In genomic region chr11:6630632-6631291, GRCh38 we compare ENCODE assay signal across 17 cellular contexts. TPM values are rescaled to one million over a fixed set of nuclear protein-coding genes. Genes with fewer than 3 reads are reported as not detected.
A peak's percentile ranks its signal among the peaks of the same experiment; 100 is the strongest.
DNase-seq lines count a peak whose midpoint lies in the region; ATAC-seq and TF ChIP-seq lines count a peak whose summit lies in the region.
"Had no signal": no experiment of that assay in that cellular context is flagged by ENCODE, and none has a peak within 500 bp of the region (broad histone marks: within the 10 kb centered on the region; RNA-seq: fewer than 3 reads in every experiment).

No MANE protein-coding gene starts in this region.

- intact Hi-C loops in Panc1 (cut with micrococcal nuclease; ENCODE audit: unreplicated experiment) = no loop called here

- POLR2A ChIA-PET in Panc1 (lab: Charles Lee) = interaction anchor here (0.6 kb wide), 1 partner anchor 241 kb away, joined by 9 read pairs; the partner anchor contains the start of gene SMPD1

- DNase-seq in DMS53 treated with DMSO at 0.1 percent for 48 hours (lab: John Stamatoyannopoulos, UW; ENCODE audit: unreplicated experiment) = peak; percentile 25
- no peak for DNase-seq in Panc1 (ENCODE audit: low read depth, low spot score)
- no peak for DNase-seq in hepatocyte (ENCODE audit: low spot score)
- DNase-seq in neuronal stem cell (ENCODE audit: low spot score) = no peak
- DNase-seq in activated T-cell treated with anti-CD3 and anti-CD28 coated beads, Interleukin-2, amount 50 U/mL, for 24 hours = no peak
- DNase-seq in stimulated activated CD8-positive, alpha-beta memory T cell treated with anti-CD3 and anti-CD28 coated beads, Interleukin-4, amount 100 ng/mL, for 48 hours = no peak
- no peak for DNase-seq in NCI-H526 (lab: John Stamatoyannopoulos, UW)
- DNase-seq: activated CD4-positive, alpha-beta T cell treated with anti-CD3 and anti-CD28 coated beads, Interleukin-2, amount 50 U/mL, for 4 hours; activated T-cell treated with anti-CD3 and anti-CD28 coated beads, Interleukin-2, amount 50 U/mL, for 4 hours; AML-193; HCEC 1CT; islet precursor cell; MM.1S; occipital lobe; sigmoid colon had no signal

- H3K36me3 ChIP-seq in Panc1 (ENCODE audit: control insufficient read depth, insufficient read depth, low read length) (no peaks in the 10 kb centered on the region), hepatocyte (replicated peaks; ENCODE audit: insufficient read depth, low read depth) (no peaks in the 10 kb centered on the region), neuronal stem cell (replicated peaks in 1 of 2; ENCODE audit: control insufficient read depth in 2 of 2, insufficient read depth in 2 of 2, low read length in 2 of 2) (peaks cover 11 to 91% of the 10 kb centered on the region in 2 donors)

- no peak overlapping the region for H2BK15ac ChIP-seq in neuronal stem cell (ENCODE audit: low read length)

- TF ChIP-seq CTCF in Panc1 (IDR thresholded peaks at IDR 0.05) (no peak), hepatocyte (IDR thresholded peaks at IDR 0.05; ENCODE audit: poor library complexity) (no peak)

- H3K9ac ChIP-seq in neuronal stem cell (ENCODE audit: low read depth, low read length, poor library complexity) = peak overlapping the region; percentile 80

- H3K27ac ChIP-seq in Panc1 (ENCODE audit: low read length) (no peak overlapping the region), hepatocyte (no peak overlapping the region), neuronal stem cell (replicated peaks; ENCODE audit: low read length) (no peak overlapping the region)
- H3K27ac ChIP-seq: sigmoid colon, testis had no signal

- BruUV-seq in Panc1 (replicated peaks; lab: Mats Ljungman, UMichigan) = no TSS peak

- ATAC-seq in Panc1 (peak; percentile 15), HG03442 (IDR thresholded peaks at IDR 0.05; ENCODE audit: unreplicated experiment) (no peak)
- ATAC-seq: activated T-cell treated with anti-CD3 and anti-CD28 coated beads, Interleukin-2, amount 50 U/mL, for 4 hours had no signal

- no peaks in the 10 kb centered on the region for H4K20me1 ChIP-seq in hepatocyte (ENCODE audit: insufficient read depth, poor library complexity, severe bottlenecking)

- H3K9me3 ChIP-seq in Panc1 (ENCODE audit: control insufficient read depth, insufficient read depth, low read depth, low read length) (no peaks in the 10 kb centered on the region), hepatocyte (ENCODE audit: low read depth) (no peaks in the 10 kb centered on the region), neuronal stem cell (replicated peaks in 1 of 2; ENCODE audit: control insufficient read depth in 2 of 2, insufficient read depth in 1 of 2, low read depth in 1 of 2, low read length in 2 of 2) (peaks cover 0 to 4% of the 10 kb centered on the region in 2 donors)
- H3K9me3 ChIP-seq: sigmoid colon, testis had no signal

- H2BK5ac ChIP-seq in neuronal stem cell (ENCODE audit: low read length) = no peak overlapping the region

- H3K9me3 Mint-ChIP-seq in activated T-cell treated with anti-CD3 and anti-CD28 coated beads, Interleukin-2, amount 50 U/mL, for 24 hours = no peaks in the 10 kb centered on the region
- H3K9me3 Mint-ChIP-seq: activated T-cell treated with anti-CD3 and anti-CD28 coated beads, Interleukin-2, amount 50 U/mL, for 4 hours had no signal

- H2BK120ac ChIP-seq in neuronal stem cell (ENCODE audit: low read depth, low read length) = no peak overlapping the region

- no peak overlapping the region for H3K4ac ChIP-seq in neuronal stem cell (ENCODE audit: low read length)

- H3K27me3 ChIP-seq in Panc1 (ENCODE audit: control insufficient read depth, insufficient read depth, low read length) (peaks cover 7% of the 10 kb centered on the region), hepatocyte (peaks cover 8% of the 10 kb centered on the region), neuronal stem cell (ENCODE audit: control insufficient read depth in 3 of 3, insufficient read depth in 3 of 3, low read depth in 1 of 3, low read length in 3 of 3) (peaks cover 0 to 24% (median 3%) of the 10 kb centered on the region in 3 experiments)
- H3K27me3 ChIP-seq: sigmoid colon, testis had no signal

- H3K4me2 ChIP-seq in hepatocyte = peak overlapping the region; percentile 70
- H3K4me2 ChIP-seq in neuronal stem cell (ENCODE audit: insufficient read depth, low read length, poor library complexity, severe bottlenecking) = peak overlapping the region; percentile 92

- no peak overlapping the region for H3K4me3 Mint-ChIP-seq in activated T-cell treated with anti-CD3 and anti-CD28 coated beads, Interleukin-2, amount 50 U/mL, for 24 hours
- H3K4me3 Mint-ChIP-seq: activated T-cell treated with anti-CD3 and anti-CD28 coated beads, Interleukin-2, amount 50 U/mL, for 4 hours had no signal

- H4K91ac ChIP-seq in neuronal stem cell (ENCODE audit: low read depth, low read length, poor library complexity) = no peak overlapping the region

- in situ Hi-C loops in Panc1 (cut with HindIII; ENCODE audit: low pct_unique_long_range_greater_than_20kb, low sequenced_read_pairs) = no loop called here

- H3K27ac Mint-ChIP-seq in activated T-cell treated with anti-CD3 and anti-CD28 coated beads, Interleukin-2, amount 50 U/mL, for 24 hours = no peak overlapping the region

- peak overlapping the region; percentile 54 for H2AK5ac ChIP-seq in neuronal stem cell (ENCODE audit: low read depth, low read length)

- no peak overlapping the region for H3K14ac ChIP-seq in neuronal stem cell (ENCODE audit: low read length)

- peak overlapping the region; percentile 50 for H3K23ac ChIP-seq in neuronal stem cell (ENCODE audit: low read depth, low read length, poor library complexity)

- H2AFZ ChIP-seq in hepatocyte (no peak overlapping the region), neuronal stem cell (ENCODE audit: low read length) (no peak overlapping the region)

- H3K4me1 ChIP-seq in Panc1 (ENCODE audit: control insufficient read depth, insufficient read depth, low read length) (peaks cover 8% of the 10 kb centered on the region), hepatocyte (ENCODE audit: insufficient read depth) (no peaks in the 10 kb centered on the region), neuronal stem cell (ENCODE audit: control insufficient read depth in 2 of 2, insufficient read depth in 1 of 2, low read depth in 1 of 2, low read length in 2 of 2) (peaks cover 8 to 10% of the 10 kb centered on the region in 2 donors)

- H3K4me3 ChIP-seq in Panc1 (ENCODE audit: low read depth in 2 of 2, low read length in 2 of 2) (peak overlapping the region; percentile 29 to 33), hepatocyte (no peak overlapping the region), neuronal stem cell (ENCODE audit: low read length in 2 of 2) (peak overlapping the region in 1 of 2 donors; percentile 80)
- H3K4me3 ChIP-seq: sigmoid colon had no signal

- no peaks in the 10 kb centered on the region for H3K27me3 Mint-ChIP-seq in activated T-cell treated with anti-CD3 and anti-CD28 coated beads, Interleukin-2, amount 50 U/mL, for 24 hours

- H3K79me2 ChIP-seq in hepatocyte = no peaks in the 10 kb centered on the region

- peak overlapping the region; percentile 65 for H3K18ac ChIP-seq in neuronal stem cell (ENCODE audit: low read length)

- CTCF ChIA-PET in Panc1 (lab: Charles Lee) = interaction anchor here (1.2 kb wide), 1 partner anchor 53 kb away, joined by 3 read pairs; the partner anchor contains the start of gene MRPL17

- H2BK12ac ChIP-seq in neuronal stem cell (ENCODE audit: low read length) = no peak overlapping the region

- H3K9me2 ChIP-seq in hepatocyte (replicated peaks; ENCODE audit: insufficient read depth) = no peaks in the 10 kb centered on the region

- peaks cover 20% of the 10 kb centered on the region for H3K4me1 Mint-ChIP-seq in activated T-cell treated with anti-CD3 and anti-CD28 coated beads, Interleukin-2, amount 50 U/mL, for 24 hours (ENCODE audit: low read depth)

- H3K36me3 Mint-ChIP-seq in activated T-cell treated with anti-CD3 and anti-CD28 coated beads, Interleukin-2, amount 50 U/mL, for 24 hours (ENCODE audit: low read depth) = no peaks in the 10 kb centered on the region

- peaks cover 2% of the 10 kb centered on the region for H3K79me1 ChIP-seq in neuronal stem cell (ENCODE audit: low read depth, low read length)

- H4K8ac ChIP-seq in neuronal stem cell (ENCODE audit: low read depth, low read length) = no peak overlapping the region

- WGBS in hepatocyte (ENCODE audit: low lambda C conversion rate, missing lambda C conversion rate) = 60% methylated on average over 28 of the region's 28 CpGs
- WGBS in neuronal stem cell (ENCODE audit: extremely low coverage in 2 of 2, insufficient read length in 2 of 2, insufficient replicate concordance in 1 of 2), 2 donors = no CpG with 5 or more reads among the region's 28 CpGs

RNA-seq across cellular contexts. Expression of gene TPP1, which starts 11.5 kb away (rescaled TPM):
- 200 TPM for total RNA-seq in Panc1 (2021; ENCODE audit: unreplicated experiment)
- 200 TPM for polyA plus RNA-seq in Panc1 (2012; ENCODE audit: insufficient read length)
- total RNA-seq in hepatocyte = 68.4 and 105 TPM in 2 replicates
- 170 and 185 TPM in 2 replicates for polyA plus RNA-seq in hepatocyte
- polyA plus RNA-seq in neuronal stem cell (2013, experiment 1 of 2) = 47.2 TPM
- polyA plus RNA-seq in neuronal stem cell (2013, experiment 2 of 2) = 47.6 TPM

RNA-seq across cellular contexts. Expression of gene TAF10, which starts 18.7 kb away (rescaled TPM):
- total RNA-seq in Panc1 (2021; ENCODE audit: unreplicated experiment) = 387 TPM
- 549 TPM for polyA plus RNA-seq in Panc1 (2012; ENCODE audit: insufficient read length)
- 29.5 and 33.3 TPM in 2 replicates for total RNA-seq in hepatocyte
- polyA plus RNA-seq in hepatocyte = 248 and 295 TPM in 2 replicates
- 283 TPM for polyA plus RNA-seq in neuronal stem cell (2013, experiment 1 of 2)
- 282 TPM for polyA plus RNA-seq in neuronal stem cell (2013, experiment 2 of 2)

RNA-seq across cellular contexts. Expression of gene DCHS1, which starts 24.8 kb away (rescaled TPM):
- total RNA-seq in Panc1 (2021; ENCODE audit: unreplicated experiment) (2.2 TPM), hepatocyte (8.5 and 15.2 TPM in 2 replicates)
- 2.8 TPM for polyA plus RNA-seq in Panc1 (2012; ENCODE audit: insufficient read length)
- 6.3 and 8.0 TPM in 2 replicates for polyA plus RNA-seq in hepatocyte
- 4.5 TPM for polyA plus RNA-seq in neuronal stem cell (2013, experiment 1 of 2)
- polyA plus RNA-seq in neuronal stem cell (2013, experiment 2 of 2) = 4.4 TPM

RNA-seq across cellular contexts. Expression of gene ILK, which starts 27.2 kb away (rescaled TPM):
- total RNA-seq in Panc1 (2021; ENCODE audit: unreplicated experiment) (204 TPM), hepatocyte (110 and 114 TPM in 2 replicates)
- 463 TPM for polyA plus RNA-seq in Panc1 (2012; ENCODE audit: insufficient read length)
- 126 and 135 TPM in 2 replicates for polyA plus RNA-seq in hepatocyte
- 96.9 TPM for polyA plus RNA-seq in neuronal stem cell (2013, experiment 1 of 2)
- 95.8 TPM for polyA plus RNA-seq in neuronal stem cell (2013, experiment 2 of 2)

RNA-seq across cellular contexts. Expression of gene RRP8, which starts 27.3 kb away (rescaled TPM):
- total RNA-seq in Panc1 (2021; ENCODE audit: unreplicated experiment) (23.1 TPM), hepatocyte (15.3 and 18.0 TPM in 2 replicates)
- polyA plus RNA-seq in Panc1 (2012; ENCODE audit: insufficient read length) = 15.3 TPM
- 26.1 and 27.8 TPM in 2 replicates for polyA plus RNA-seq in hepatocyte
- polyA plus RNA-seq in neuronal stem cell (2013, experiment 1 of 2) = 19.8 TPM
- 18.9 TPM for polyA plus RNA-seq in neuronal stem cell (2013, experiment 2 of 2)

Comparison
In these comparisons a context has a peak if more than half of its experiments do, and no peak if none do; other contexts are left out.
1. RNA of gene TAF10, which starts 18.7 kb away (total RNA-seq): 387 TPM in Panc1 (single experiment); 29.5 to 33.3 TPM in hepatocyte; every median in the first group is over 10 times any median in the second.